19 cellular contexts compared by ENCODE assay signal in the genomic region with DNA sequence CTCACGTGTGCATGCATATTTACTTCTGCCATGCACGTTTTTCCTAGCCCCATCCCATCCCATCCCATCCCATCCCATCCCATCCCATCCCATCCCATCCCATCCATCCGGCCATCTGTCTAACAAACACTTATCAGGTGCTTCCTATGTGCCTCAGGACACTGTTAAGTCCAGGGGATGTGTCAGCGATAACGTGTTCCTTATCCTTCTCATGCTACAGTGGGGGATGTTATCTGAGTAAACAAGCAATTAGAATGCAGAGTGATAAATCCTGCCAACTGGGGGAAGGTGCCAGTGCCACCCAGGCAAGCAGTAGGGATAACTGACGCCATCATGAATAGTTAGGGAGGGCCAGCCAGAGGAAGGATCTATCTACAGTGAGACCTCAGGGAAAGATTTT.
"Had no signal": no experiment of that assay in that cellular context is flagged by ENCODE, and none has a peak within 500 bp of the region (broad histone marks: within the 10 kb centered on the region; RNA-seq: fewer than 3 reads in every experiment).

No MANE protein-coding gene starts in this region.

- H3K4me3 ChIP-seq: esophagus squamous epithelium, gastroesophageal sphincter, left ventricle myocardium inferior, lower lobe of right lung, neural progenitor cell, ovary, right atrium auricular region, sigmoid colon, skin epidermis had no signal

- H3K4me2 ChIP-seq: neural progenitor cell had no signal

- H3K36me3 Mint-ChIP-seq: immature natural killer cell; memory B cell; mesothelial cell of epicardium; natural killer cell treated with Interleukin-12 subunit alpha and Interleukin-12 subunit beta and Interleukin-15 and Interleukin-18, amount 100 ng/mL, for 72 hours; neural progenitor cell had no signal

- H3K9me3 Mint-ChIP-seq: immature natural killer cell; memory B cell; mesothelial cell of epicardium; natural killer cell treated with Interleukin-12 subunit alpha and Interleukin-12 subunit beta and Interleukin-15 and Interleukin-18, amount 100 ng/mL, for 72 hours; neural progenitor cell had no signal

- H3K9ac ChIP-seq: neural progenitor cell had no signal

- H3K36me3 ChIP-seq: esophagus squamous epithelium, gastroesophageal sphincter, left ventricle myocardium inferior, lower lobe of right lung, neural progenitor cell, ovary, right atrium auricular region, sigmoid colon had no signal

- ATAC-seq: gastroesophageal sphincter; lower lobe of right lung; natural killer cell treated with Interleukin-12 subunit alpha and Interleukin-12 subunit beta and Interleukin-15 and Interleukin-18, amount 100 ng/mL, for 72 hours had no signal

- H3K4me1 ChIP-seq: esophagus squamous epithelium, gastroesophageal sphincter, left ventricle myocardium inferior, lower lobe of right lung, neural progenitor cell, right atrium auricular region, sigmoid colon had no signal

- H3K4me1 Mint-ChIP-seq: immature natural killer cell, memory B cell, mesothelial cell of epicardium had no signal

- H3K9me3 ChIP-seq: esophagus squamous epithelium, gastroesophageal sphincter, left ventricle myocardium inferior, lower lobe of right lung, ovary, right atrium auricular region, sigmoid colon had no signal

- DNase-seq: dermis blood vessel endothelial cell; esophagus squamous epithelium; foreskin fibroblast; glutamatergic neuron; immature natural killer cell; left ventricle myocardium inferior; lower lobe of right lung; nucleus accumbens; ovary; sigmoid colon; stimulated activated naive CD4-positive, alpha-beta T cell; trophoblast cell had no signal

- H3K27me3 Mint-ChIP-seq: memory B cell had no signal

- H3K27ac ChIP-seq: esophagus squamous epithelium, gastroesophageal sphincter, left ventricle myocardium inferior, lower lobe of right lung, neural progenitor cell, ovary, right atrium auricular region, sigmoid colon, skin epidermis had no signal

- H3K27me3 ChIP-seq: neural progenitor cell, ovary, right atrium auricular region had no signal

- H3K27ac Mint-ChIP-seq: immature natural killer cell; memory B cell; mesothelial cell of epicardium; natural killer cell treated with Interleukin-12 subunit alpha and Interleukin-12 subunit beta and Interleukin-15 and Interleukin-18, amount 100 ng/mL, for 72 hours; neural progenitor cell had no signal

- H3K4me3 Mint-ChIP-seq: immature natural killer cell; memory B cell; mesothelial cell of epicardium; natural killer cell treated with Interleukin-12 subunit alpha and Interleukin-12 subunit beta and Interleukin-15 and Interleukin-18, amount 100 ng/mL, for 72 hours; neural progenitor cell had no signal
